Comparison of ENCODE assay signal across 1 cellular context in genomic region chr22:18954333-18954732, GRCh38.
TF ChIP-seq lines count a peak whose summit lies in the region.

No MANE protein-coding gene starts in this region.

TF ChIP-seq in GM23338, 12 proteins besides CTCF, POLR2A, EP300 and RAD21 (continued from another document):
- TF ChIP-seq, protein P1, sequence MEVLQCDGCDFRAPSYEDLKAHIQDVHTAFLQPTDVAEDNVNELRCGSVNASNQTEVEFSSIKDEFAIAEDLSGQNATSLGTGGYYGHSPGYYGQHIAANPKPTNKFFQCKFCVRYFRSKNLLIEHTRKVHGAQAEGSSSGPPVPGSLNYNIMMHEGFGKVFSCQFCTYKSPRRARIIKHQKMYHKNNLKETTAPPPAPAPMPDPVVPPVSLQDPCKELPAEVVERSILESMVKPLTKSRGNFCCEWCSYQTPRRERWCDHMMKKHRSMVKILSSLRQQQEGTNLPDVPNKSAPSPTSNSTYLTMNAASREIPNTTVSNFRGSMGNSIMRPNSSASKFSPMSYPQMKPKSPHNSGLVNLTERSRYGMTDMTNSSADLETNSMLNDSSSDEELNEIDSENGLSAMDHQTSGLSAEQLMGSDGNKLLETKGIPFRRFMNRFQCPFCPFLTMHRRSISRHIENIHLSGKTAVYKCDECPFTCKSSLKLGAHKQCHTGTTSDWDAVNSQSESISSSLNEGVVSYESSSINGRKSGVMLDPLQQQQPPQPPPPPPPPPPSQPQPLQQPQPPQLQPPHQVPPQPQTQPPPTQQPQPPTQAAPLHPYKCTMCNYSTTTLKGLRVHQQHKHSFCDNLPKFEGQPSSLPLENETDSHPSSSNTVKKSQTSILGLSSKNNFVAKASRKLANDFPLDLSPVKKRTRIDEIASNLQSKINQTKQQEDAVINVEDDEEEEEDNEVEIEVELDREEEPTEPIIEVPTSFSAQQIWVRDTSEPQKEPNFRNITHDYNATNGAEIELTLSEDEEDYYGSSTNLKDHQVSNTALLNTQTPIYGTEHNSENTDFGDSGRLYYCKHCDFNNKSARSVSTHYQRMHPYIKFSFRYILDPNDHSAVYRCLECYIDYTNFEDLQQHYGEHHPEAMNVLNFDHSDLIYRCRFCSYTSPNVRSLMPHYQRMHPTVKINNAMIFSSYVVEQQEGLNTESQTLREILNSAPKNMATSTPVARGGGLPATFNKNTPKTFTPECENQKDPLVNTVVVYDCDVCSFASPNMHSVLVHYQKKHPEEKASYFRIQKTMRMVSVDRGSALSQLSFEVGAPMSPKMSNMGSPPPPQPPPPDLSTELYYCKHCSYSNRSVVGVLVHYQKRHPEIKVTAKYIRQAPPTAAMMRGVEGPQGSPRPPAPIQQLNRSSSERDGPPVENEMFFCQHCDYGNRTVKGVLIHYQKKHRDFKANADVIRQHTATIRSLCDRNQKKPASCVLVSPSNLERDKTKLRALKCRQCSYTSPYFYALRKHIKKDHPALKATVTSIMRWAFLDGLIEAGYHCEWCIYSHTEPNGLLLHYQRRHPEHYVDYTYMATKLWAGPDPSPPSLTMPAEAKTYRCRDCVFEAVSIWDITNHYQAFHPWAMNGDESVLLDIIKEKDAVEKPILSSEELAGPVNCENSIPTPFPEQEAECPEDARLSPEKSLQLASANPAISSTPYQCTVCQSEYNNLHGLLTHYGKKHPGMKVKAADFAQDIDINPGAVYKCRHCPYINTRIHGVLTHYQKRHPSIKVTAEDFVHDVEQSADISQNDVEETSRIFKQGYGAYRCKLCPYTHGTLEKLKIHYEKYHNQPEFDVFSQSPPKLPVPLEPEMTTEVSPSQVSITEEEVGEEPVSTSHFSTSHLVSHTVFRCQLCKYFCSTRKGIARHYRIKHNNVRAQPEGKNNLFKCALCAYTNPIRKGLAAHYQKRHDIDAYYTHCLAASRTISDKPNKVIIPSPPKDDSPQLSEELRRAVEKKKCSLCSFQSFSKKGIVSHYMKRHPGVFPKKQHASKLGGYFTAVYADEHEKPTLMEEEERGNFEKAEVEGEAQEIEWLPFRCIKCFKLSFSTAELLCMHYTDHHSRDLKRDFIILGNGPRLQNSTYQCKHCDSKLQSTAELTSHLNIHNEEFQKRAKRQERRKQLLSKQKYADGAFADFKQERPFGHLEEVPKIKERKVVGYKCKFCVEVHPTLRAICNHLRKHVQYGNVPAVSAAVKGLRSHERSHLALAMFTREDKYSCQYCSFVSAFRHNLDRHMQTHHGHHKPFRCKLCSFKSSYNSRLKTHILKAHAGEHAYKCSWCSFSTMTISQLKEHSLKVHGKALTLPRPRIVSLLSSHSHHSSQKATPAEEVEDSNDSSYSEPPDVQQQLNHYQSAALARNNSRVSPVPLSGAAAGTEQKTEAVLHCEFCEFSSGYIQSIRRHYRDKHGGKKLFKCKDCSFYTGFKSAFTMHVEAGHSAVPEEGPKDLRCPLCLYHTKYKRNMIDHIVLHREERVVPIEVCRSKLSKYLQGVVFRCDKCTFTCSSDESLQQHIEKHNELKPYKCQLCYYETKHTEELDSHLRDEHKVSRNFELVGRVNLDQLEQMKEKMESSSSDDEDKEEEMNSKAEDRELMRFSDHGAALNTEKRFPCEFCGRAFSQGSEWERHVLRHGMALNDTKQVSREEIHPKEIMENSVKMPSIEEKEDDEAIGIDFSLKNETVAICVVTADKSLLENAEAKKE (CRISPR knock-in tag; IDR thresholded peaks at IDR 0.05) = no peak
- no peak for TF ChIP-seq POLR2AphosphoS5 (IDR thresholded peaks at IDR 0.05; ENCODE audit: low read depth)
- TF ChIP-seq STAT1 (IDR thresholded peaks at IDR 0.05; ENCODE audit: unreplicated experiment) = no peak
- no peak for TF ChIP-seq ZNF114 (CRISPR knock-in tag; IDR thresholded peaks at IDR 0.05)
- no peak for TF ChIP-seq EZH2phosphoT487 (IDR thresholded peaks at IDR 0.05; ENCODE audit: unreplicated experiment)
- TF ChIP-seq JUNB (IDR thresholded peaks at IDR 0.05; ENCODE audit: unreplicated experiment) = no peak
- TF ChIP-seq NANOG (IDR thresholded peaks at IDR 0.05; ENCODE audit: borderline replicate concordance) = no peak
- TF ChIP-seq ZNF331 (CRISPR knock-in tag; IDR thresholded peaks at IDR 0.05; ENCODE audit: low read depth) = no peak
